In genomic region chr3:193342551-193342950, GRCh38 we compare ENCODE assay signal across 20 cellular contexts. TPM values are rescaled to one million over a fixed set of nuclear protein-coding genes. Genes with fewer than 3 reads are reported as not detected.
DNase-seq lines count a peak whose midpoint lies in the region; ATAC-seq, FAIRE-seq and TF ChIP-seq lines count a peak whose summit lies in the region.
"Had no signal": no experiment of that assay in that cellular context is flagged by ENCODE, and none has a peak within 500 bp of the region (broad histone marks: within the 10 kb centered on the region; RNA-seq: fewer than 3 reads in every experiment).

No MANE protein-coding gene starts in this region.

- TF ChIP-seq CTCF in D721Med (IDR thresholded peaks at IDR 0.05; ENCODE audit: insufficient read depth, missing control alignments) (no peak), glutamatergic neuron (IDR thresholded peaks at IDR 0.05; ENCODE audit: partially characterized antibody, unreplicated experiment) (no peak)

- H3K27ac Mint-ChIP-seq in glutamatergic neuron (ENCODE audit: unreplicated experiment) = no peak overlapping the region
- H3K27ac Mint-ChIP-seq: CD8-positive, alpha-beta T cell had no signal

- peak in 2 of 3 experiments; percentile 20 to 41 for DNase-seq in NCI-H1417 (lab: John Stamatoyannopoulos, UW)
- DNase-seq in NCI-H1417 treated with DMSO at 0.1 percent for 48 hours (lab: John Stamatoyannopoulos, UW) = no peak
- peak; percentile 1 for DNase-seq in OCI-M1 (lab: John Stamatoyannopoulos, UW)
- DNase-seq in inferior parietal cortex (ENCODE audit: extremely low spot score) = peak; percentile 23
- peak; percentile 62 for DNase-seq in pons (ENCODE audit: low spot score)
- DNase-seq in D721Med (ENCODE audit: insufficient read length, low spot score) = no peak
- no peak for DNase-seq in glutamatergic neuron
- DNase-seq: 8988T; CD8-positive, alpha-beta T cell; GF-D8; NCI-H146; NCI-H2081 treated with DMSO at 0.1 percent for 48 hours; NCI-H446; NCI-H82; SK-N-SH had no signal

- H3K27me3 Mint-ChIP-seq in glutamatergic neuron (ENCODE audit: unreplicated experiment) = no peaks in the 10 kb centered on the region

- no peak for FAIRE-seq in D721Med (lab: Jason Lieb, UNC)
- FAIRE-seq: GM12891, H1 had no signal

- no peak overlapping the region for H3K4me3 Mint-ChIP-seq in glutamatergic neuron (ENCODE audit: unreplicated experiment)
- H3K4me3 Mint-ChIP-seq: CD8-positive, alpha-beta T cell had no signal

- no peak for ATAC-seq in HG03342 (IDR thresholded peaks at IDR 0.05; ENCODE audit: unreplicated experiment)
- ATAC-seq: CD8-positive, alpha-beta T cell; Panc1 had no signal

- peaks cover 1% of the 10 kb centered on the region for H3K4me1 Mint-ChIP-seq in glutamatergic neuron (ENCODE audit: low read depth, unreplicated experiment)

- no peaks in the 10 kb centered on the region for H3K9me3 Mint-ChIP-seq in glutamatergic neuron (ENCODE audit: unreplicated experiment)

- no peaks in the 10 kb centered on the region for H3K36me3 Mint-ChIP-seq in glutamatergic neuron (ENCODE audit: unreplicated experiment)
- H3K36me3 Mint-ChIP-seq: CD8-positive, alpha-beta T cell had no signal

RNA-seq across cellular contexts. Expression of gene ATP13A5, which starts 36.0 kb away (rescaled TPM):
- not detected for total RNA-seq in glutamatergic neuron (ENCODE audit: unreplicated experiment)
- total RNA-seq: CD8-positive, alpha-beta T cell; H1; M059J had no signal

Comparison
In these comparisons a context has a peak if more than half of its experiments do, and no peak if none do; other contexts are left out.
1. DNase-seq: peak in NCI-H1417 (2 of 3), OCI-M1 (single experiment), inferior parietal cortex (single experiment) and pons (single experiment); none in NCI-H1417 treated with DMSO at 0.1 percent for 48 hours (single experiment), D721Med (single experiment) and glutamatergic neuron (single experiment).